ENCODE assay signal across 8 cellular contexts in genomic region chr5:88732181-88732633, GRCh38.
DNase-seq lines count a peak whose midpoint lies in the region; ATAC-seq and TF ChIP-seq lines count a peak whose summit lies in the region.

No MANE protein-coding gene starts in this region.

- peak; percentile 7 for DNase-seq in NCI-H2227 (lab: John Stamatoyannopoulos, UW; ENCODE audit: unreplicated experiment)
- no peak for DNase-seq in activated T-helper 2 cell treated with anti-CD3 and anti-CD28 coated beads, Interferon-gamma antibody, Interleukin-2, Interleukin-4, amounts not matched to agents 10 μg/mL and 5 μg/mL and 100 μg/mL, durations not matched to agents 14 hours and 24 hours and 36 hours (ENCODE audit: low spot score)
- no peak for DNase-seq in stimulated activated CD4-positive, alpha-beta T cell treated with anti-CD3 and anti-CD28 coated beads, Interleukin-1b, Interleukin-23, amount 100 ng/mL, for 48 hours
- DNase-seq in effector CD4-positive, alpha-beta T cell: no peak

- WGBS in gastroesophageal sphincter (ENCODE audit: low coverage in 1 of 2), 2 donors: 64 to 73% methylated on average over 3 to 4 of the region's 5 CpGs

- peaks cover 5% of the 10 kb centered on the region for H3K4me1 Mint-ChIP-seq in activated T-helper 2 cell treated with anti-CD3 and anti-CD28 coated beads, Interferon-gamma antibody, Interleukin-2, Interleukin-4, amounts not matched to agents 10 μg/mL and 5 μg/mL and 100 μg/mL, durations not matched to agents 14 hours and 24 hours and 36 hours (ENCODE audit: low read depth)

- H3K4me3 ChIP-seq in HEK293 (ENCODE audit: low read depth, low read length): no peak overlapping the region
- H3K4me3 ChIP-seq in gastroesophageal sphincter: no peak overlapping the region
- peak overlapping the region in 1 of 5 donors; percentile 23 for H3K4me3 ChIP-seq in subcutaneous abdominal adipose tissue (ENCODE audit: low read depth in 1 of 5, low read length in 5 of 5)

- CTCF ChIA-PET in HEK293 (lab: Yijun Ruan, JAX): interaction anchor here (0.8 to 0.9 kb wide), 2 partner anchors 8 to 226 kb away, joined by 3 read pairs; no protein-coding TSS in a partner anchor

- peak overlapping the region in 1 of 5 donors; percentile 45 for H3K9ac ChIP-seq in subcutaneous abdominal adipose tissue (ENCODE audit: low read length in 5 of 5)

- intact Hi-C loops in activated T-helper 2 cell treated with anti-CD3 and anti-CD28 coated beads, Interferon-gamma antibody, Interleukin-2, Interleukin-4, amounts not matched to agents 10 μg/mL and 5 μg/mL and 100 μg/mL, durations not matched to agents 14 hours and 24 hours and 36 hours (cut with micrococcal nuclease): loop anchor here (5.0 kb wide), 1 partner anchor 580 kb away; no protein-coding TSS in a partner anchor

- H3K27me3 Mint-ChIP-seq in activated T-helper 2 cell treated with anti-CD3 and anti-CD28 coated beads, Interferon-gamma antibody, Interleukin-2, Interleukin-4, amounts not matched to agents 10 μg/mL and 5 μg/mL and 100 μg/mL, durations not matched to agents 14 hours and 24 hours and 36 hours (ENCODE audit: low read depth): peaks cover 6% of the 10 kb centered on the region

- H3K27ac Mint-ChIP-seq in activated T-helper 2 cell treated with anti-CD3 and anti-CD28 coated beads, Interferon-gamma antibody, Interleukin-2, Interleukin-4, amounts not matched to agents 10 μg/mL and 5 μg/mL and 100 μg/mL, durations not matched to agents 14 hours and 24 hours and 36 hours: no peak overlapping the region

- peak; percentile 17 for ATAC-seq in gastroesophageal sphincter

- no peaks in the 10 kb centered on the region for H3K9me3 ChIP-seq in HEK293 (ENCODE audit: control insufficient read depth, insufficient read depth, low read depth, low read length)
- no peaks in the 10 kb centered on the region for H3K9me3 ChIP-seq in gastroesophageal sphincter
- no peaks in the 10 kb centered on the region for H3K9me3 ChIP-seq in subcutaneous abdominal adipose tissue (ENCODE audit: control insufficient read depth in 5 of 5, low read length in 5 of 5)

- H3K4me1 ChIP-seq in HEK293 (ENCODE audit: control insufficient read depth, insufficient read depth, low read length): no peaks in the 10 kb centered on the region
- peaks cover 0 to 24% (median 0%) of the 10 kb centered on the region in 3 donors for H3K4me1 ChIP-seq in gastroesophageal sphincter
- peaks cover 0 to 22% (median 8%) of the 10 kb centered on the region in 5 donors for H3K4me1 ChIP-seq in subcutaneous abdominal adipose tissue (ENCODE audit: control insufficient read depth in 5 of 5, insufficient read depth in 5 of 5, low read length in 5 of 5)

- no peak overlapping the region for H3K27ac ChIP-seq in HEK293 (ENCODE audit: extremely low read depth, low read depth, low read length)
- peak overlapping the region in 3 of 4 donors; percentile 53 to 62 (median 58) for H3K27ac ChIP-seq in gastroesophageal sphincter
- peak overlapping the region; percentile 63 for H3K27ac ChIP-seq in subcutaneous abdominal adipose tissue (ENCODE audit: low read depth, low read length)

- no peak for TF ChIP-seq EP300 in gastroesophageal sphincter (IDR thresholded peaks at IDR 0.05)

- TF ChIP-seq POLR2A in GM15510 (IDR thresholded peaks at IDR 0.05; ENCODE audit: borderline replicate concordance, extremely low read depth, insufficient read length) (peak; percentile 27), gastroesophageal sphincter (IDR thresholded peaks at IDR 0.05) (no peak)

- H3K36me3 ChIP-seq in HEK293 (ENCODE audit: control insufficient read depth in 2 of 2, insufficient read depth in 1 of 2, low read length in 2 of 2): peaks cover 0 to 3% of the 10 kb centered on the region in 2 experiments; a peak in 1 of 3 replicates
- H3K36me3 ChIP-seq in gastroesophageal sphincter: peaks cover 0 to 13% of the 10 kb centered on the region in 2 donors
- H3K36me3 ChIP-seq in subcutaneous abdominal adipose tissue (ENCODE audit: control insufficient read depth in 5 of 5, insufficient read depth in 5 of 5, low read length in 5 of 5): peaks cover 0 to 13% (median 6%) of the 10 kb centered on the region in 5 donors

- no peaks in the 10 kb centered on the region for H3K9me3 Mint-ChIP-seq in activated T-helper 2 cell treated with anti-CD3 and anti-CD28 coated beads, Interferon-gamma antibody, Interleukin-2, Interleukin-4, amounts not matched to agents 10 μg/mL and 5 μg/mL and 100 μg/mL, durations not matched to agents 14 hours and 24 hours and 36 hours

- no peaks in the 10 kb centered on the region for H3K27me3 ChIP-seq in gastroesophageal sphincter
- no peaks in the 10 kb centered on the region for H3K27me3 ChIP-seq in subcutaneous abdominal adipose tissue (ENCODE audit: control insufficient read depth in 5 of 5, insufficient read depth in 4 of 5, low read length in 5 of 5)

- H3K4me3 Mint-ChIP-seq in activated T-helper 2 cell treated with anti-CD3 and anti-CD28 coated beads, Interferon-gamma antibody, Interleukin-2, Interleukin-4, amounts not matched to agents 10 μg/mL and 5 μg/mL and 100 μg/mL, durations not matched to agents 14 hours and 24 hours and 36 hours (ENCODE audit: low read depth): no peak overlapping the region

- TF ChIP-seq CTCF in HEK293 (tag by site-specific recombination; IDR thresholded peaks at IDR 0.05) (no peak), gastroesophageal sphincter (IDR thresholded peaks at IDR 0.05) (no peak)

- POLR2A ChIA-PET in HEK293 (lab: Yijun Ruan, JAX): interaction anchor here (0.7 kb wide), 1 partner anchor 151 kb away, joined by 4 read pairs; the partner anchor contains the start of gene MEF2C

- H3K36me3 Mint-ChIP-seq in activated T-helper 2 cell treated with anti-CD3 and anti-CD28 coated beads, Interferon-gamma antibody, Interleukin-2, Interleukin-4, amounts not matched to agents 10 μg/mL and 5 μg/mL and 100 μg/mL, durations not matched to agents 14 hours and 24 hours and 36 hours (ENCODE audit: low read depth): no peaks in the 10 kb centered on the region

TF ChIP-seq in HEK293, 187 proteins besides CTCF, POLR2A, EP300 and RAD21:
- TF ChIP-seq ZNF311 (tag by site-specific recombination; IDR thresholded peaks at IDR 0.05; ENCODE audit: borderline replicate concordance) (no peak), ZNF701 (tag by site-specific recombination; IDR thresholded peaks at IDR 0.05) (no peak), ZNF133 (tag by site-specific recombination; IDR thresholded peaks at IDR 0.05) (peak; percentile 72)
